ENCODE assay signal across 10 cellular contexts in the genomic region with DNA sequence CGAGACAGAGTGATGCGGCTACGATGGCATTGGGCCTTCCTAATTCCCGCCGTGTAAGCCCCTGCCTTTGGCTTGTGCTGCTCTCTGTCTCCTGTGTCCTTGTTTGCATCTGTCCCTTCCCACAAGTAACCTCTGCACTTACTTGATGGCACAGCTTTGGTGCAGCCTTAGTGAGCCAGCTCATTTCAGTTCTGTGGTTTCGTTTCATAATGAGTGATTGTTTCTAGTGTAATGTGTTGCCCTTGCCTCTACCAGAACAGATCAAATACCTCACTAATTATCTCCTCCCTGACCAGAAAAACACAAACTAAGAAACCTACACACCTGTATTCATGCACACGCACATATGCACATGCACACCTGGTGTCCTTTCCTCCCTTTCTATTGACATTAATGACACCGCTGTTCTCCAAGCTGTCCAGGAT. TPM values are rescaled to one million over a fixed set of nuclear protein-coding genes. Genes with fewer than 3 reads are reported as not detected.
DNase-seq lines count a peak whose midpoint lies in the region; ATAC-seq and TF ChIP-seq lines count a peak whose summit lies in the region.
"Had no signal": no experiment of that assay in that cellular context is flagged by ENCODE, and none has a peak within 500 bp of the region (broad histone marks: within the 10 kb centered on the region; RNA-seq: fewer than 3 reads in every experiment).

No MANE protein-coding gene starts in this region.

- no peaks in the 10 kb centered on the region for H3K9me3 ChIP-seq in right lobe of liver

- no peak for TF ChIP-seq CTCF in right lobe of liver (IDR thresholded peaks at IDR 0.05)

- peaks cover 0 to 2% of the 10 kb centered on the region in 2 donors for H3K9me3 Mint-ChIP-seq in activated T-cell treated with anti-CD3 and anti-CD28 coated beads, Interleukin-2, amount 50 U/mL, for 72 hours

- no peak for TF ChIP-seq POLR2A in right lobe of liver (IDR thresholded peaks at IDR 0.05)

- H3K27me3 ChIP-seq in right lobe of liver = no peaks in the 10 kb centered on the region

- ATAC-seq in GM18502 (IDR thresholded peaks at IDR 0.05; ENCODE audit: poor library complexity, unreplicated experiment) = peak; percentile 79
- ATAC-seq in GM19351 (IDR thresholded peaks at IDR 0.05; ENCODE audit: unreplicated experiment) = peak; percentile 74
- peak; percentile 59 for ATAC-seq in HG03135 (IDR thresholded peaks at IDR 0.05; ENCODE audit: unreplicated experiment)
- ATAC-seq in activated T-cell treated with anti-CD3 and anti-CD28 coated beads, Interleukin-2, amount 50 U/mL, for 72 hours (replicated peaks in 1 of 2) = peak; percentile 95 to 97
- ATAC-seq in right lobe of liver = no peak

- peak overlapping the region; percentile 24 to 29 for H3K4me3 Mint-ChIP-seq in activated T-cell treated with anti-CD3 and anti-CD28 coated beads, Interleukin-2, amount 50 U/mL, for 72 hours

- H3K4me3 ChIP-seq in right lobe of liver = no peak overlapping the region

- no peaks in the 10 kb centered on the region for H3K27me3 Mint-ChIP-seq in activated T-cell treated with anti-CD3 and anti-CD28 coated beads, Interleukin-2, amount 50 U/mL, for 72 hours (ENCODE audit: low read depth)

- 96% methylated on average over 5 of the region's 8 CpGs for WGBS in right lobe of liver (ENCODE audit: insufficient coverage, low coverage, low lambda C conversion rate, missing lambda C conversion rate)

- peak; percentile 49 to 55 for DNase-seq in activated T-cell treated with anti-CD3 and anti-CD28 coated beads, Interleukin-2, amount 50 U/mL, for 72 hours
- DNase-seq in cerebellar cortex (ENCODE audit: low spot score) (no peak), HuH-7.5 (ENCODE audit: low spot score) (no peak), right lobe of liver (no peak), HuH-7 (ENCODE audit: low spot score) (no peak)
- DNase-seq: DND-41, SIG-M5 had no signal

- intact Hi-C loops in right lobe of liver (cut with DNase I) = no loop called here

- H3K27ac ChIP-seq in right lobe of liver = no peak overlapping the region

- H3K36me3 ChIP-seq in right lobe of liver = no peaks in the 10 kb centered on the region

- H3K27ac Mint-ChIP-seq in activated T-cell treated with anti-CD3 and anti-CD28 coated beads, Interleukin-2, amount 50 U/mL, for 72 hours = peak overlapping the region; percentile 25

- H3K36me3 Mint-ChIP-seq in activated T-cell treated with anti-CD3 and anti-CD28 coated beads, Interleukin-2, amount 50 U/mL, for 72 hours (ENCODE audit: insufficient read depth in 2 of 2) = peaks cover 5 to 14% of the 10 kb centered on the region in 2 donors

- H3K4me1 Mint-ChIP-seq in activated T-cell treated with anti-CD3 and anti-CD28 coated beads, Interleukin-2, amount 50 U/mL, for 72 hours (ENCODE audit: low read depth) = peaks cover 45% of the 10 kb centered on the region

- no peaks in the 10 kb centered on the region for H3K4me1 ChIP-seq in right lobe of liver

RNA-seq across cellular contexts. Expression of a gene that starts 58.8 kb away (rescaled TPM):
- 10 to 100 TPM; 25.9 to 31.9 TPM for total RNA-seq in activated T-cell treated with anti-CD3 and anti-CD28 coated beads, Interleukin-2, amount 50 U/mL, for 72 hours
- total RNA-seq in right lobe of liver = 1 to 10 TPM; 1.1 to 4.9 (median 3.6) TPM

Comparison
In these comparisons a context has a peak if more than half of its experiments do, and no peak if none do; other contexts are left out.
1. ATAC-seq: peak in GM18502 (single experiment), GM19351 (single experiment), HG03135 (single experiment) and activated T-cell treated with anti-CD3 and anti-CD28 coated beads, Interleukin-2, amount 50 U/mL, for 72 hours (2 of 2); none in right lobe of liver (0 of 4).
2. DNase-seq: peak in activated T-cell treated with anti-CD3 and anti-CD28 coated beads, Interleukin-2, amount 50 U/mL, for 72 hours (2 of 2); none in cerebellar cortex (single experiment), HuH-7.5 (single experiment), right lobe of liver (0 of 3) and HuH-7 (single experiment).
3. RNA of a gene that starts 58.8 kb away (total RNA-seq): 25.9 to 31.9 TPM in activated T-cell treated with anti-CD3 and anti-CD28 coated beads, Interleukin-2, amount 50 U/mL, for 72 hours; 1.1 to 4.9 TPM in right lobe of liver; every median in the first group is over 4 times any median in the second.